In genomic region chr12:124478416-124478815, GRCh38 we compare ENCODE assay signal across 20 cellular contexts.
DNase-seq lines count a peak whose midpoint lies in the region; ATAC-seq and TF ChIP-seq lines count a peak whose summit lies in the region.
"Had no signal": no experiment of that assay in that cellular context is flagged by ENCODE, and none has a peak within 500 bp of the region (broad histone marks: within the 10 kb centered on the region; RNA-seq: fewer than 3 reads in every experiment).

No MANE protein-coding gene starts in this region.

- POLR2A ChIA-PET in CD8-positive, alpha-beta T cell (lab: Charles Lee) = no interaction called here

- intact Hi-C loops in CD8-positive, alpha-beta T cell (cut with DNase I, micrococcal nuclease) = no loop called here

- H3K36me3 Mint-ChIP-seq in CD8-positive, alpha-beta T cell = peaks cover 64% of the 10 kb centered on the region
- H3K36me3 Mint-ChIP-seq in H9 (ENCODE audit: insufficient read depth in 1 of 3, low read depth in 3 of 3) = peaks cover 58 to 71% (median 71%) of the 10 kb centered on the region in 3 experiments
- H3K36me3 Mint-ChIP-seq in brain = peaks cover 54% of the 10 kb centered on the region
- H3K36me3 Mint-ChIP-seq in neural crest cell (ENCODE audit: low read depth) = peaks cover 37% of the 10 kb centered on the region

- H4K91ac ChIP-seq in H9 (ENCODE audit: insufficient read length, low read depth, low read length) = no peak overlapping the region

- H2BK20ac ChIP-seq in H9 (ENCODE audit: low read depth, low read length, poor library complexity, severe bottlenecking) = no peak overlapping the region

- no peak for ATAC-seq in CD8-positive, alpha-beta T cell
- no peak for ATAC-seq in HG03469 (IDR thresholded peaks at IDR 0.05; ENCODE audit: unreplicated experiment)
- ATAC-seq: activated CD4-positive, alpha-beta T cell treated with anti-CD3 and anti-CD28 coated beads for 36 hours; psoas muscle; stimulated activated effector memory CD8-positive, alpha-beta T cell treated with anti-CD3 and anti-CD28 coated beads, Interleukin-12 subunit alpha, Interleukin-12 subunit beta, amount 100 ng/mL, for 72 hours had no signal

- no peak overlapping the region for H3K27ac ChIP-seq in CD8-positive, alpha-beta T cell (ENCODE audit: low read depth, low read length)
- no peak overlapping the region for H3K27ac ChIP-seq in H9 (ENCODE audit: insufficient read length, low read depth, low read length)
- H3K27ac ChIP-seq: psoas muscle, transverse colon had no signal

- no peaks in the 10 kb centered on the region for H3K27me3 ChIP-seq in CD8-positive, alpha-beta T cell (ENCODE audit: insufficient read depth, low read length)
- no peaks in the 10 kb centered on the region for H3K27me3 ChIP-seq in H9 (ENCODE audit: insufficient read depth, low read length)
- H3K27me3 ChIP-seq: spleen, transverse colon had no signal

- H3K9ac ChIP-seq in H9 (ENCODE audit: extremely low read depth, insufficient read length, low read length) = no peak overlapping the region

- DNase-seq in CD8-positive, alpha-beta T cell = no peak
- no peak for DNase-seq in H9
- no peak for DNase-seq in neural crest cell (ENCODE audit: low read depth, low spot score)
- no peak for DNase-seq in DMS79 treated with DMSO at 0.1 percent for 48 hours (lab: John Stamatoyannopoulos, UW)
- no peak for DNase-seq in SKM-1 treated with dmso at 0.1 percent for 144 hours (lab: John Stamatoyannopoulos, UW; ENCODE audit: unreplicated experiment)
- DNase-seq: activated CD4-positive, alpha-beta T cell treated with anti-CD3 and anti-CD28 coated beads for 36 hours; activated T-cell treated with anti-CD3 and anti-CD28 coated beads, Interleukin-2, amount 50 U/mL, for 1 hour; caudate nucleus; GF-D8; H7; NCI-H1436; NCI-H226; NK-92 treated with Interleukin-12 subunit alpha and Interleukin-12 subunit beta, amount 100 ng/mL, for 24 hours; psoas muscle; spleen; transverse colon had no signal

- H3K79me2 ChIP-seq in H9 (ENCODE audit: insufficient read depth, low read length) = peaks cover 2% of the 10 kb centered on the region; the same call in 1 of the 2 replicates

- CTCF ChIA-PET in CD8-positive, alpha-beta T cell (lab: Charles Lee) = no interaction called here

- no peak overlapping the region for H2AFZ ChIP-seq in H9 (ENCODE audit: low read length)

- H3K79me1 ChIP-seq in H9 (ENCODE audit: insufficient read depth, low read depth, low read length, poor library complexity, severe bottlenecking) = no peaks in the 10 kb centered on the region

- no CpG with 5 or more reads among the region's 9 CpGs for WGBS in H9 (ENCODE audit: extremely low coverage, insufficient read length, low lambda C conversion rate)

- no peak overlapping the region for H3T11ph ChIP-seq in H9 (ENCODE audit: low read length)

- no peak overlapping the region for H3K4me3 ChIP-seq in CD8-positive, alpha-beta T cell (ENCODE audit: low read depth, low read length)
- H3K4me3 ChIP-seq: psoas muscle, spleen, transverse colon had no signal

- H3K9me3 ChIP-seq in CD8-positive, alpha-beta T cell (ENCODE audit: low read length) = no peaks in the 10 kb centered on the region
- H3K9me3 ChIP-seq in H9 (ENCODE audit: control insufficient read depth, low read depth, low read length) = no peaks in the 10 kb centered on the region
- H3K9me3 ChIP-seq: psoas muscle, transverse colon had no signal

- H2BK120ac ChIP-seq in H9 (ENCODE audit: low read depth, low read length, poor library complexity, severe bottlenecking) = no peak overlapping the region

- H4K8ac ChIP-seq in H9 (replicated peaks; ENCODE audit: insufficient read length, low read depth, low read length) = no peak overlapping the region

- peaks cover 5% of the 10 kb centered on the region for H4K20me1 ChIP-seq in H9 (ENCODE audit: control insufficient read depth, insufficient read depth, insufficient read length)

- no peak overlapping the region for H3K56ac ChIP-seq in H9 (ENCODE audit: insufficient read length, low read depth, low read length)

- H4K5ac ChIP-seq in H9 (ENCODE audit: insufficient read length, low read depth, low read length) = no peak overlapping the region

- H3K14ac ChIP-seq in H9 (ENCODE audit: insufficient read depth, low read length) = no peak overlapping the region

- peaks cover 4% of the 10 kb centered on the region for H3K4me1 ChIP-seq in CD8-positive, alpha-beta T cell (ENCODE audit: insufficient read depth, low read length)
- no peaks in the 10 kb centered on the region for H3K4me1 ChIP-seq in H9 (ENCODE audit: insufficient read depth, low read length)

- no peak overlapping the region for H2BK5ac ChIP-seq in H9 (ENCODE audit: insufficient read length, low read length)

- H3K36me3 ChIP-seq in CD8-positive, alpha-beta T cell (ENCODE audit: insufficient read depth, low read length) = peaks cover 15% of the 10 kb centered on the region

- H3K4me1 Mint-ChIP-seq in CD8-positive, alpha-beta T cell (ENCODE audit: low read depth) = peaks cover 28% of the 10 kb centered on the region
- H3K4me1 Mint-ChIP-seq in H9 (peaks cover 0 to 17% of the 10 kb centered on the region in 2 experiments; a peak in 3 of 4 replicates), brain (peaks cover 31% of the 10 kb centered on the region), neural crest cell (peaks cover 13% of the 10 kb centered on the region)

- no peak overlapping the region for H3K4me3 Mint-ChIP-seq in CD8-positive, alpha-beta T cell
- H3K4me3 Mint-ChIP-seq in H9 (no peak overlapping the region), brain (no peak overlapping the region), neural crest cell (no peak overlapping the region)
- H3K4me3 Mint-ChIP-seq: activated CD4-positive, alpha-beta T cell treated with anti-CD3 and anti-CD28 coated beads for 36 hours; stimulated activated effector memory CD8-positive, alpha-beta T cell treated with anti-CD3 and anti-CD28 coated beads, Interleukin-12 subunit alpha, Interleukin-12 subunit beta, amount 100 ng/mL, for 72 hours; T-helper 1 cell treated with Interleukin-12 subunit alpha and Interleukin-12 subunit beta and Interleukin-4 antibody, amounts not matched to agents 30 μg/mL and 1 μg/mL, for 36 hours had no signal

- H2BK12ac ChIP-seq in H9 (ENCODE audit: insufficient read length, low read depth, low read length) = no peak overlapping the region

- peak overlapping the region; percentile 29 for H3K27ac Mint-ChIP-seq in CD8-positive, alpha-beta T cell
- H3K27ac Mint-ChIP-seq in H9 = peak overlapping the region in 2 of 3 experiments; percentile 24 to 38; a peak in 5 of 7 replicates
- H3K27ac Mint-ChIP-seq in brain = peak overlapping the region; percentile 2 to 77 (median 67)
- H3K27ac Mint-ChIP-seq in neural crest cell (ENCODE audit: unreplicated experiment) = peak overlapping the region; percentile 28
- H3K27ac Mint-ChIP-seq: activated CD4-positive, alpha-beta T cell treated with anti-CD3 and anti-CD28 coated beads for 36 hours; stimulated activated effector memory CD8-positive, alpha-beta T cell treated with anti-CD3 and anti-CD28 coated beads, Interleukin-12 subunit alpha, Interleukin-12 subunit beta, amount 100 ng/mL, for 72 hours; T-helper 1 cell treated with Interleukin-12 subunit alpha and Interleukin-12 subunit beta and Interleukin-4 antibody, amounts not matched to agents 30 μg/mL and 1 μg/mL, for 36 hours had no signal

- no peak overlapping the region for H3K4me2 ChIP-seq in H9 (ENCODE audit: insufficient read depth, insufficient read length, low read length)

- H3K4ac ChIP-seq in H9 (ENCODE audit: low read depth, low read length) = no peak overlapping the region

- H3K9me3 Mint-ChIP-seq in CD8-positive, alpha-beta T cell = peaks cover 6% of the 10 kb centered on the region
- H3K9me3 Mint-ChIP-seq in H9 (peaks cover 7 to 12% of the 10 kb centered on the region in 2 experiments), brain (peaks cover 7 to 16% (median 12%) of the 10 kb centered on the region in 5 experiments), neural crest cell (peaks cover 7% of the 10 kb centered on the region)

- no peak overlapping the region for H2BK15ac ChIP-seq in H9 (ENCODE audit: low read depth, low read length)

- H2AK5ac ChIP-seq in H9 (ENCODE audit: insufficient read length, low read length) = no peak overlapping the region

- no peaks in the 10 kb centered on the region for H3K23me2 ChIP-seq in H9 (ENCODE audit: insufficient read length, low read depth, low read length, poor library complexity, severe bottlenecking)

- H3K27me3 Mint-ChIP-seq in CD8-positive, alpha-beta T cell (ENCODE audit: low read depth) = no peaks in the 10 kb centered on the region
- H3K27me3 Mint-ChIP-seq in H9 (ENCODE audit: low read depth) (peaks cover 1% of the 10 kb centered on the region; the same call in 1 of the 2 replicates), brain (no peaks in the 10 kb centered on the region), neural crest cell (ENCODE audit: low read depth) (no peaks in the 10 kb centered on the region)
- H3K27me3 Mint-ChIP-seq: activated CD4-positive, alpha-beta T cell treated with anti-CD3 and anti-CD28 coated beads for 36 hours had no signal

- no peak overlapping the region for H3K23ac ChIP-seq in H9 (ENCODE audit: insufficient read length, low read depth, low read length)

- H3K18ac ChIP-seq in H9 (ENCODE audit: insufficient read length, low read depth, low read length) = no peak overlapping the region

- no peak for TF ChIP-seq CTCF in CD8-positive, alpha-beta T cell (IDR thresholded peaks at IDR 0.05)
- TF ChIP-seq CTCF in H9 (conservative IDR thresholded peaks at IDR 0.05) = no peak
- no peak for TF ChIP-seq CTCF in brain (conservative IDR thresholded peaks at IDR 0.05)
- TF ChIP-seq CTCF in neural crest cell (conservative IDR thresholded peaks at IDR 0.05) = no peak
